Comparison of ENCODE assay signal across 1 cellular context in genomic region chr12:45342171-45342570, GRCh38.
TF ChIP-seq lines count a peak whose summit lies in the region.

No MANE protein-coding gene starts in this region.

TF ChIP-seq in K562, 482 proteins besides CTCF, POLR2A, EP300 and RAD21:
- TF ChIP-seq ZNF583 (CRISPR knock-in tag; IDR thresholded peaks at IDR 0.05) = no peak
